In genomic region chr12:70507442-70507841, GRCh38 we compare ENCODE assay signal across 20 cellular contexts.
A peak's percentile ranks its signal among the peaks of the same experiment; 100 is the strongest.
DNase-seq lines count a peak whose midpoint lies in the region; ATAC-seq, FAIRE-seq and TF ChIP-seq lines count a peak whose summit lies in the region.
"Had no signal": no experiment of that assay in that cellular context is flagged by ENCODE, and none has a peak within 500 bp of the region (broad histone marks: within the 10 kb centered on the region; RNA-seq: fewer than 3 reads in every experiment).

No MANE protein-coding gene starts in this region.

- ATAC-seq in HepG2 (no peak), T-helper 17 cell (no peak), HG03095 (IDR thresholded peaks at IDR 0.05; ENCODE audit: unreplicated experiment) (no peak)
- ATAC-seq: activated CD8-positive, alpha-beta memory T cell treated with anti-CD3 and anti-CD28 coated beads, Interleukin-2, amount 10 ng/mL, durations not matched to agents 7 days and 5 days; activated T-helper 17 cell treated with anti-CD3 and anti-CD28 coated beads, Interleukin-2, amount 50 U/mL, for 72 hours; gastrocnemius medialis had no signal

- H4K20me1 ChIP-seq in H1 (replicated peaks in 1 of 2; ENCODE audit: control insufficient read depth in 1 of 2, insufficient read depth in 2 of 2, low read length in 2 of 2) (no peaks in the 10 kb centered on the region), HepG2 (ENCODE audit: insufficient read depth, low read length) (no peaks in the 10 kb centered on the region)

- no peak overlapping the region for H3K14ac ChIP-seq in H1 (ENCODE audit: insufficient read length)

- H2AFZ ChIP-seq in H1 (ENCODE audit: low read length) (no peak overlapping the region), HepG2 (ENCODE audit: low read length) (no peak overlapping the region)

- peaks cover 2% of the 10 kb centered on the region for H3K36me3 Mint-ChIP-seq in T-helper 17 cell (ENCODE audit: low read depth)
- H3K36me3 Mint-ChIP-seq: activated CD8-positive, alpha-beta memory T cell treated with anti-CD3 and anti-CD28 coated beads, Interleukin-2, amount 10 ng/mL, durations not matched to agents 7 days and 5 days; activated naive CD8-positive, alpha-beta T cell treated with anti-CD3 and anti-CD28 coated beads for 36 hours had no signal

- H2BK12ac ChIP-seq in H1 (ENCODE audit: low read depth, low read length): no peak overlapping the region

- no peak overlapping the region for H3K23ac ChIP-seq in H1 (ENCODE audit: insufficient read length)

- H3K56ac ChIP-seq in H1 (replicated peaks; ENCODE audit: insufficient read length, low read depth, low read length): no peak overlapping the region

- no peak overlapping the region for H2AK5ac ChIP-seq in H1 (ENCODE audit: low read depth, low read length)

- peaks cover 17% of the 10 kb centered on the region for H3K36me3 ChIP-seq in NT2/D1 (ENCODE audit: insufficient read depth, insufficient read length, low read length)
- H3K36me3 ChIP-seq in H1 (ENCODE audit: control insufficient read depth in 2 of 4, insufficient read depth in 4 of 4, low read length in 3 of 4): peaks cover 0 to 5% (median 0%) of the 10 kb centered on the region in 4 experiments; a peak in 1 of 8 replicates
- no peaks in the 10 kb centered on the region for H3K36me3 ChIP-seq in HepG2 (replicated peaks in 1 of 2; ENCODE audit: control insufficient read depth in 1 of 2, insufficient read depth in 2 of 2, low read length in 2 of 2)
- no peaks in the 10 kb centered on the region for H3K36me3 ChIP-seq in MG63
- H3K36me3 ChIP-seq: breast epithelium, gastrocnemius medialis, spleen had no signal

- H3K79me2 ChIP-seq in H1 (ENCODE audit: control insufficient read depth in 1 of 2, insufficient read depth in 2 of 2, low read length in 2 of 2): no peaks in the 10 kb centered on the region
- H3K79me2 ChIP-seq in HepG2 (ENCODE audit: insufficient read depth, low read length): no peaks in the 10 kb centered on the region

- TF ChIP-seq CTCF in H1 (IDR thresholded peaks at IDR 0.05; ENCODE audit: control extremely low read depth in 1 of 3, insufficient read depth in 1 of 3, low read depth in 1 of 3, low read length in 3 of 3) (no peak), HepG2 (CRISPR knock-in tag; IDR thresholded peaks at IDR 0.05) (no peak)

- H3K4me2 ChIP-seq in H1 (ENCODE audit: insufficient read depth in 1 of 2, low read depth in 2 of 2, low read length in 2 of 2) (0 out of 4 replicates have a peak overlapping the region, but pooled peaks have one; percentile 7 to 16), HepG2 (ENCODE audit: low read depth, low read length) (no peak overlapping the region)

- H4K5ac ChIP-seq in H1 (ENCODE audit: insufficient read length, low read depth, low read length): no peak overlapping the region

- intact Hi-C loops in HepG2 (cut with micrococcal nuclease; ENCODE audit: unreplicated experiment): no loop called here

- H3K9me3 ChIP-seq in NT2/D1 (ENCODE audit: insufficient read depth, low read length): peaks cover 10% of the 10 kb centered on the region
- H3K9me3 ChIP-seq in H1 (ENCODE audit: insufficient read depth in 2 of 2, low read depth in 1 of 2, low read length in 1 of 2): peaks cover 5% of the 10 kb centered on the region in 2 experiments
- H3K9me3 ChIP-seq in HepG2 (ENCODE audit: low read length): peaks cover 9% of the 10 kb centered on the region
- no peaks in the 10 kb centered on the region for H3K9me3 ChIP-seq in T-helper 17 cell (ENCODE audit: control insufficient read depth, low read length, poor library complexity, severe bottlenecking)
- 0 out of 2 replicates have a peak, but pooled peaks cover 4% of the 10 kb centered on the region for H3K9me3 ChIP-seq in MG63
- H3K9me3 ChIP-seq: breast epithelium, gastrocnemius medialis had no signal

- H3K18ac ChIP-seq in H1 (ENCODE audit: extremely low read depth, low read length): no peak overlapping the region

- FAIRE-seq in H1 (lab: Jason Lieb, UNC): peak; percentile 45
- no peak for FAIRE-seq in HepG2 (lab: Jason Lieb, UNC)

- H3K4me3 ChIP-seq in NT2/D1 (ENCODE audit: insufficient read length, low read depth) (no peak overlapping the region), H1 (ENCODE audit: extremely low read depth in 1 of 4, insufficient read depth in 2 of 4, low read depth in 3 of 4, low read length in 4 of 4) (peak overlapping the region in 1 of 4 experiments; percentile 29; a peak in 1 of 8 replicates), HepG2 (replicated peaks in 1 of 3; ENCODE audit: insufficient read depth in 1 of 3, low read depth in 2 of 3, low read length in 3 of 3) (no peak overlapping the region), MG63 (no peak overlapping the region)
- H3K4me3 ChIP-seq: breast epithelium, dorsolateral prefrontal cortex, gastrocnemius medialis, spleen had no signal

- CTCF ChIA-PET in H1 (lab: Charles Lee; ENCODE audit: partially characterized antibody) (interaction anchor here (0.6 to 2.3 kb wide), 2 partner anchors 83 to 628 kb away, joined by 3 to 6 read pairs; no protein-coding TSS in a partner anchor), HepG2 (lab: Yijun Ruan, JAX; ENCODE audit: low intra/inter-chr PET ratio, low total read pairs) (no interaction called here)

- no peak overlapping the region for H2BK120ac ChIP-seq in H1 (replicated peaks; ENCODE audit: low read depth, low read length)

- peak; percentile 67 for DNase-seq in DMS53 (lab: John Stamatoyannopoulos, UW)
- peak; percentile 42 for DNase-seq in NT2/D1 (ENCODE audit: low read depth, low spot score)
- peak in 1 of 2 experiments; percentile 3 for DNase-seq in H1 (ENCODE audit: low read depth in 1 of 2, low spot score in 2 of 2)
- no peak for DNase-seq in HepG2 (ENCODE audit: low spot score)
- no peak for DNase-seq in NCI-H446 treated with DMSO at 0.1 percent for 48 hours (lab: John Stamatoyannopoulos, UW)
- DNase-seq in T-helper 17 cell: no peak
- no peak for DNase-seq in MG63
- DNase-seq: activated CD8-positive, alpha-beta memory T cell treated with anti-CD3 and anti-CD28 coated beads, Interleukin-2, amount 10 ng/mL, durations not matched to agents 7 days and 5 days; activated naive CD8-positive, alpha-beta T cell treated with anti-CD3 and anti-CD28 coated beads for 36 hours; CD4-positive, alpha-beta T cell; DND-41; dorsolateral prefrontal cortex; erythroblast; gastrocnemius medialis; MM.1S; spleen; substantia nigra had no signal

- no peaks in the 10 kb centered on the region for H3K4me1 Mint-ChIP-seq in T-helper 17 cell
- H3K4me1 Mint-ChIP-seq: activated CD8-positive, alpha-beta memory T cell treated with anti-CD3 and anti-CD28 coated beads, Interleukin-2, amount 10 ng/mL, durations not matched to agents 7 days and 5 days; activated naive CD8-positive, alpha-beta T cell treated with anti-CD3 and anti-CD28 coated beads for 36 hours; activated T-helper 17 cell treated with anti-CD3 and anti-CD28 coated beads, Interleukin-2, amount 50 U/mL, for 72 hours had no signal

- in situ Hi-C loops in HepG2 (cut with HindIII; ENCODE audit: extremely low pct_ligation_motif_present, low pct_unique_long_range_greater_than_20kb): no loop called here

- peaks cover 8% of the 10 kb centered on the region for H3K27me3 Mint-ChIP-seq in T-helper 17 cell
- H3K27me3 Mint-ChIP-seq: activated CD8-positive, alpha-beta memory T cell treated with anti-CD3 and anti-CD28 coated beads, Interleukin-2, amount 10 ng/mL, durations not matched to agents 7 days and 5 days; activated naive CD8-positive, alpha-beta T cell treated with anti-CD3 and anti-CD28 coated beads for 36 hours had no signal

- H3K9ac ChIP-seq in NT2/D1 (ENCODE audit: insufficient read length, low read depth): no peak overlapping the region
- no peak overlapping the region for H3K9ac ChIP-seq in H1 (replicated peaks in 1 of 4; ENCODE audit: extremely low read depth in 1 of 4, low read depth in 3 of 4, low read length in 3 of 4)
- H3K9ac ChIP-seq in HepG2 (ENCODE audit: insufficient read depth, low read depth, low read length): no peak overlapping the region

- no peak overlapping the region for H4K91ac ChIP-seq in H1 (replicated peaks; ENCODE audit: insufficient read length, low read length)

- BruUV-seq in HepG2 (replicated peaks; lab: Mats Ljungman, UMichigan): no TSS peak

- H3K4ac ChIP-seq in H1 (replicated peaks; ENCODE audit: insufficient read length, low read depth, low read length): no peak overlapping the region

- no peak overlapping the region for H3K27ac ChIP-seq in H1 (ENCODE audit: low read depth, low read length)
- no peak overlapping the region for H3K27ac ChIP-seq in HepG2 (ENCODE audit: extremely low read length, insufficient read depth, low read length)
- H3K27ac ChIP-seq: breast epithelium, dorsolateral prefrontal cortex, gastrocnemius medialis, spleen had no signal

- no peak overlapping the region for H2BK5ac ChIP-seq in H1 (ENCODE audit: low read depth, low read length)

- H4K8ac ChIP-seq in H1 (ENCODE audit: extremely low read depth, insufficient read depth, low read length): no peak overlapping the region

- TF ChIP-seq EP300 in H1 (IDR thresholded peaks at IDR 0.05; ENCODE audit: borderline replicate concordance in 1 of 2, low read depth in 2 of 2, low read length in 2 of 2) (no peak), HepG2 (IDR thresholded peaks at IDR 0.05; ENCODE audit: low read depth in 2 of 2, low read length in 2 of 2) (no peak), HepG2 (CRISPR knock-in tag; IDR thresholded peaks at IDR 0.05; ENCODE audit: borderline replicate concordance) (no peak)

- no peaks in the 10 kb centered on the region for H3K23me2 ChIP-seq in H1 (ENCODE audit: low read depth, low read length)

- no peak for TF ChIP-seq POLR2A in H1 (IDR thresholded peaks at IDR 0.05; ENCODE audit: control extremely low read depth in 1 of 2, low read depth in 2 of 2, low read length in 2 of 2)
- TF ChIP-seq POLR2A in HepG2 (IDR thresholded peaks at IDR 0.05; ENCODE audit: insufficient read depth in 1 of 2, low read depth in 2 of 2, low read length in 2 of 2): no peak

- H3K4me1 ChIP-seq in NT2/D1 (ENCODE audit: insufficient read depth, insufficient read length): peaks cover 5% of the 10 kb centered on the region
- peaks cover 0 to 4% (median 2%) of the 10 kb centered on the region in 4 experiments; a peak in 3 of 7 replicates for H3K4me1 ChIP-seq in H1 (replicated peaks in 1 of 4; ENCODE audit: control insufficient read depth in 3 of 4, insufficient read depth in 4 of 4, low read length in 3 of 4)
- no peaks in the 10 kb centered on the region for H3K4me1 ChIP-seq in HepG2 (ENCODE audit: insufficient read depth, low read length)
- H3K4me1 ChIP-seq: breast epithelium, gastrocnemius medialis, spleen had no signal

- H3K4me3 Mint-ChIP-seq in T-helper 17 cell: no peak overlapping the region
- H3K4me3 Mint-ChIP-seq: activated CD8-positive, alpha-beta memory T cell treated with anti-CD3 and anti-CD28 coated beads, Interleukin-2, amount 10 ng/mL, durations not matched to agents 7 days and 5 days; activated naive CD8-positive, alpha-beta T cell treated with anti-CD3 and anti-CD28 coated beads for 36 hours; activated T-helper 17 cell treated with anti-CD3 and anti-CD28 coated beads, Interleukin-2, amount 50 U/mL, for 72 hours; CD4-positive, alpha-beta T cell had no signal

- no peak overlapping the region for H2BK20ac ChIP-seq in H1 (ENCODE audit: low read length)

- POLR2A ChIA-PET in H1 (lab: Charles Lee; ENCODE audit: partially characterized antibody): no interaction called here
- POLR2A ChIA-PET in HepG2 (lab: Yijun Ruan, JAX): no interaction called here

- H3K27ac Mint-ChIP-seq in T-helper 17 cell: no peak overlapping the region
- H3K27ac Mint-ChIP-seq: activated CD8-positive, alpha-beta memory T cell treated with anti-CD3 and anti-CD28 coated beads, Interleukin-2, amount 10 ng/mL, durations not matched to agents 7 days and 5 days; activated naive CD8-positive, alpha-beta T cell treated with anti-CD3 and anti-CD28 coated beads for 36 hours; activated T-helper 17 cell treated with anti-CD3 and anti-CD28 coated beads, Interleukin-2, amount 50 U/mL, for 72 hours; CD4-positive, alpha-beta T cell had no signal

- H2BK15ac ChIP-seq in H1 (ENCODE audit: low read length): no peak overlapping the region

- 19% methylated on average over 2 of the region's 2 CpGs; no CpG with 5 or more reads in 1 of the 2 experiments for WGBS in H1 (ENCODE audit: extremely low coverage in 1 of 2, insufficient coverage in 1 of 2, insufficient read length in 1 of 2, insufficient replicate concordance in 2 of 2, low coverage in 1 of 2, low lambda C conversion rate in 2 of 2, missing lambda C conversion rate in 1 of 2), 2 experiments
- WGBS in HepG2 (ENCODE audit: low lambda C conversion rate): 65% methylated on average over 2 of the region's 2 CpGs

- no peaks in the 10 kb centered on the region for H3K27me3 ChIP-seq in NT2/D1 (ENCODE audit: insufficient read depth, insufficient read length)
- H3K27me3 ChIP-seq in H1 (replicated peaks in 1 of 4; ENCODE audit: control insufficient read depth in 3 of 4, extremely low read depth in 1 of 4, insufficient read depth in 3 of 4, low read length in 3 of 4): peaks cover 0 to 3% (median 0%) of the 10 kb centered on the region in 4 experiments; a peak in 3 of 7 replicates
- no peaks in the 10 kb centered on the region; a peak in 1 of 5 replicates for H3K27me3 ChIP-seq in HepG2 (ENCODE audit: control insufficient read depth in 1 of 2, insufficient read depth in 2 of 2, low read length in 2 of 2)
- H3K27me3 ChIP-seq in MG63: no peaks in the 10 kb centered on the region
- H3K27me3 ChIP-seq: breast epithelium, dorsolateral prefrontal cortex, gastrocnemius medialis, spleen had no signal

- H3K79me1 ChIP-seq in H1 (ENCODE audit: low read depth, low read length): no peaks in the 10 kb centered on the region

- no peak for TF ChIP-seq RAD21 in H1 (IDR thresholded peaks at IDR 0.05 in 1 of 2, conservative IDR thresholded peaks at IDR 0.05 in 1 of 2; ENCODE audit: low read depth in 2 of 2, low read length in 2 of 2)
- no peak for TF ChIP-seq RAD21 in HepG2 (CRISPR knock-in tag; IDR thresholded peaks at IDR 0.05)

Comparison
In these comparisons a context has a peak if more than half of its experiments do, and no peak if none do; other contexts are left out.
1. DNase-seq: peak in DMS53 (single experiment) and NT2/D1 (single experiment); none in HepG2 (single experiment), NCI-H446 treated with DMSO at 0.1 percent for 48 hours (single experiment), T-helper 17 cell (0 of 3) and MG63 (single experiment).